Comparison of ENCODE assay signal across 9 cellular contexts in the genomic region with DNA sequence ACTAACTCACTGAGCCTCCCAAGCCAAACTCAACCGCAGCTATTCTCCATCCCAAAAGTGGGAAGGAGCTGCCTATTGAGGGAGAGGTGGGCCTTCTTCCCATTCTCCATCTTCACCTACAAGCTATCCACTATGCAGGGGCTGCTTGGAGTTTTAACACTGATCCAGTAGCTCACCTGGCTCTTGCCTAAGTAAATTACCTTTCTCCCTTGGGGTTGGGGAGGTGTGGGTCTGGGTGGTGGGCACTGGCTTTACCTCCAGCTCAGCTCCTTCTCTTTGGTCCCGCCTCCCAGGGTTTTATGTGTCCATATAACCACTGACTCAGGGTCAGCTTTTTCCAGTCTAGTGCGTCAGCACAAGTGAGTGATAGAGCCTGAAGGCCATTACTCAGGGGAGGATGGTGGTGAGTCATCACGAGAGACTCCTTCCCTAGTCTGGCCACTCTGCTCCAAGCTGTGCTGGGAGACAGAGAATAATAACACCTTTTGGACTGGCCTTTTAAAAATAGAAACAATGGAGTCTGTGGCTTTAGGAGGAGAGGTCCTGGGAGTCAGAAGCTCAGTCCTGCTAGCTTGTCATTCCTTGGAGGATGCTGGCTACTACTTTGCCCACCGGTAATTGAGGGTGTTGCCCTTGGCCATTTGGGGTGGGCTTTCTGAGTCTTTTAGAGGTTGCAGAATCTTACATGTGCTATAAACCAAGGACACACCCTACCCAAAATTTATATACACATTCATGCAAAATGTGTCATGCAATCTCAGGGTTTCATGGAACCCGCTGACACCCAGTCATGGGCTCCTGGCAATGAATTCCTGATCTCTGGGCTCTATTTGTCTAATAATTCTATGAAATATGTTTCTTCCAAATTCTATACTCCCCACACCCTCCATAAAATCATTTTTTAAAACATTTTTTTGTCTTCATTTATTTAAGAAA. TPM values are rescaled to one million over a fixed set of nuclear protein-coding genes. Genes with fewer than 3 reads are reported as not detected.
DNase-seq lines count a peak whose midpoint lies in the region; ATAC-seq and TF ChIP-seq lines count a peak whose summit lies in the region.
"Had no signal": no experiment of that assay in that cellular context is flagged by ENCODE, and none has a peak within 500 bp of the region (broad histone marks: within the 10 kb centered on the region; RNA-seq: fewer than 3 reads in every experiment).

No MANE protein-coding gene starts in this region.

- peak; percentile 21 to 87 (median 42) for ATAC-seq in right lobe of liver
- ATAC-seq in GM19463 (IDR thresholded peaks at IDR 0.05; ENCODE audit: unreplicated experiment), result no peak
- ATAC-seq in GM18511 (IDR thresholded peaks at IDR 0.05; ENCODE audit: unreplicated experiment), result no peak
- no peak for ATAC-seq in GM19351 (IDR thresholded peaks at IDR 0.05; ENCODE audit: unreplicated experiment)

- TF ChIP-seq POLR2A in right lobe of liver (IDR thresholded peaks at IDR 0.05), result no peak

- CTCF ChIA-PET in A673 (lab: Charles Lee), result no interaction called here

- H3K4me3 ChIP-seq in A673 (ENCODE audit: low read depth, low read length, poor library complexity, severe bottlenecking) (no peak overlapping the region), right lobe of liver (no peak overlapping the region), dorsolateral prefrontal cortex (no peak overlapping the region)
- H3K4me3 ChIP-seq: tibial nerve had no signal

- no TSS peak for BruUV-seq in A673 (replicated peaks; lab: Mats Ljungman, UMichigan)

- H3K27ac ChIP-seq in A673 (ENCODE audit: low read depth, low read length, poor library complexity, severe bottlenecking), result no peak overlapping the region
- no peak overlapping the region for H3K27ac ChIP-seq in right lobe of liver
- no peak overlapping the region for H3K27ac ChIP-seq in dorsolateral prefrontal cortex
- H3K27ac ChIP-seq: tibial nerve had no signal

- POLR2A ChIA-PET in A673 (lab: Charles Lee; ENCODE audit: low non-redundant PET), result no interaction called here

- H3K36me3 ChIP-seq in A673 (ENCODE audit: insufficient read depth, low read length, poor library complexity, severe bottlenecking), result no peaks in the 10 kb centered on the region
- H3K36me3 ChIP-seq in right lobe of liver, result no peaks in the 10 kb centered on the region
- H3K36me3 ChIP-seq: tibial nerve had no signal

- H3K4me1 ChIP-seq in A673 (ENCODE audit: insufficient read depth, low read length, poor library complexity, severe bottlenecking), result no peaks in the 10 kb centered on the region
- H3K4me1 ChIP-seq in right lobe of liver, result no peaks in the 10 kb centered on the region
- H3K4me1 ChIP-seq: tibial nerve had no signal

- intact Hi-C loops in A673 (cut with micrococcal nuclease; ENCODE audit: unreplicated experiment) (no loop called here), right lobe of liver (cut with DNase I) (no loop called here), dorsolateral prefrontal cortex (cut with DNase I) (no loop called here)

- peaks cover 14% of the 10 kb centered on the region for H3K27me3 ChIP-seq in A673 (replicated peaks; ENCODE audit: insufficient read depth, low read depth, low read length, poor library complexity)
- H3K27me3 ChIP-seq in right lobe of liver, result no peaks in the 10 kb centered on the region
- H3K27me3 ChIP-seq in dorsolateral prefrontal cortex, result peaks cover 0 to 7% (median 0%) of the 10 kb centered on the region in 45 donors
- H3K27me3 ChIP-seq: tibial nerve had no signal

- WGBS in right lobe of liver (ENCODE audit: insufficient coverage, low coverage, low lambda C conversion rate, missing lambda C conversion rate), result 64% methylated on average over 6 of the region's 6 CpGs

- in situ Hi-C loops in T47D (cut with HindIII; ENCODE audit: low pct_unique_long_range_greater_than_20kb, low sequenced_read_pairs), result no loop called here

- H3K9me3 ChIP-seq in A673 (ENCODE audit: low read depth, low read length, poor library complexity, severe bottlenecking) (no peaks in the 10 kb centered on the region), right lobe of liver (no peaks in the 10 kb centered on the region)

- TF ChIP-seq CTCF in A673 (conservative IDR thresholded peaks at IDR 0.05; ENCODE audit: low read depth, low read length) (no peak), right lobe of liver (IDR thresholded peaks at IDR 0.05) (no peak), dorsolateral prefrontal cortex (IDR thresholded peaks at IDR 0.05 in 54 of 56, conservative IDR thresholded peaks at IDR 0.05 in 2 of 56; ENCODE audit: low read depth in 1 of 56, partially characterized antibody in 56 of 56) (no peak)

- DNase-seq in A673 (ENCODE audit: low spot score) (peak; percentile 21), HuH-7.5 (ENCODE audit: low spot score) (peak; percentile 43), T47D (ENCODE audit: low read depth in 1 of 2, low spot score in 1 of 2) (peak; percentile 38 to 69), right lobe of liver (no peak), dorsolateral prefrontal cortex (no peak)

RNA-seq across cellular contexts. Expression of a gene that starts 35.6 kb away (rescaled TPM):
- 122 and 132 TPM in 2 replicates for total RNA-seq in A673 (2021)
- total RNA-seq in right lobe of liver, result 100 to 1,000 TPM in 2 of 6 experiments, 10 to 100 TPM in 4; 31.0 to 155 (median 49.1) TPM
- total RNA-seq in dorsolateral prefrontal cortex, result 100 to 1,000 TPM in 2 of 120 experiments, 10 to 100 TPM in 118; 40.7 to 117 (median 67.2) TPM

RNA-seq across cellular contexts. Expression of a gene that starts 46.7 kb away (rescaled TPM):
- 9.1 and 11.5 TPM in 2 replicates for total RNA-seq in A673 (2021)
- total RNA-seq in right lobe of liver, result 1 to 10 TPM; 2.1 to 3.7 (median 2.7) TPM
- total RNA-seq in dorsolateral prefrontal cortex, result 100 to 1,000 TPM in 2 of 120 experiments, 10 to 100 TPM in 117, 1 to 10 TPM in 1; 8.2 to 129 (median 33.9) TPM

RNA-seq across cellular contexts. Expression of a gene that starts 59.1 kb away (rescaled TPM):
- total RNA-seq in A673 (2021) (20.1 and 21.4 TPM in 2 replicates), right lobe of liver (1 to 10 TPM; 3.4 to 6.5 (median 5.2) TPM), dorsolateral prefrontal cortex (100 to 1,000 TPM in 4 of 120 experiments, 10 to 100 TPM in 116; 27.5 to 122 (median 66.9) TPM)

Comparison
In these comparisons a context has a peak if more than half of its experiments do, and no peak if none do; other contexts are left out.
1. DNase-seq: peak in A673 (single experiment), HuH-7.5 (single experiment) and T47D (2 of 2); none in right lobe of liver (0 of 3) and dorsolateral prefrontal cortex (0 of 10).
2. ATAC-seq: peak in right lobe of liver (4 of 4); none in GM19463 (single experiment), GM18511 (single experiment) and GM19351 (single experiment).